In the genomic region with DNA sequence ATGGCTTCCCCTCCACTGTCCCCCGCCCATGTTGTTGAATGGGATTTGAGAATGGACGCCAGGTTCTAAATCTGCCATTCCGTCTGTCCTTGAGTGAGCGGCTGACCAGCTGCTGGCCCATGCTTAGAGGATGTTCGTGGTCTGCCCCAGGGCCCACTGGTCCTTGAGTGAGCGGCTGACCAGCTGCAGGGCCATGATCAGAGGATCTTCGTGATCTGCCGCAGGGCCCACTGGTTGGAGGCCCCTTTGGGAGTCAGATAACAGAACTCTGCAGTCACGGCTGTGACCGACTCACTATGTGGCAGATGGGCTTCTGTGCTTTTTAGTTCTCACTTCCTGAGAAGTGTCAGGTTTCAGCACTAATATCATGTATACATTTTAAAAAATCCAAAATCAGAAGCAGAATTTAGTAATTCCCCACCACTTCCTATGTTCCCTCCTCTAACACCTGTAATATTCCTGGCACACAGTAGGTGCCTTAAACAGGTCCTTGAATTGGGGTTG, we compare ENCODE assay signal across 13 cellular contexts. TPM values are rescaled to one million over a fixed set of nuclear protein-coding genes. Genes with fewer than 3 reads are reported as not detected.
DNase-seq lines count a peak whose midpoint lies in the region; ATAC-seq and TF ChIP-seq lines count a peak whose summit lies in the region.
"Had no signal": no experiment of that assay in that cellular context is flagged by ENCODE, and none has a peak within 500 bp of the region (broad histone marks: within the 10 kb centered on the region; RNA-seq: fewer than 3 reads in every experiment).

No MANE protein-coding gene starts in this region.

- H3K36me3 Mint-ChIP-seq in Calu3 (ENCODE audit: insufficient read depth, unreplicated experiment) = no peaks in the 10 kb centered on the region
- no peaks in the 10 kb centered on the region for H3K36me3 Mint-ChIP-seq in activated T-cell treated with anti-CD3 and anti-CD28 coated beads, Interleukin-2, amount 50 U/mL, for 72 hours (ENCODE audit: insufficient read depth in 2 of 2)

- no peak for ATAC-seq in activated T-cell treated with anti-CD3 and anti-CD28 coated beads, Interleukin-2, amount 50 U/mL, for 72 hours (replicated peaks in 1 of 2)
- ATAC-seq: GM12878 had no signal

- no peaks in the 10 kb centered on the region for H3K9me3 ChIP-seq in BLaER1 treated with 17β-estradiol and CSF1 and Interleukin-3, amounts not matched to agents 10 nM and 100 nM (replicated peaks in 1 of 11)
- no peaks in the 10 kb centered on the region for H3K9me3 ChIP-seq in mesenchymal stem cell (ENCODE audit: control insufficient read depth, low read length)
- H3K9me3 ChIP-seq: breast epithelium had no signal

- peak; percentile 88 for DNase-seq in NCI-H2171 (lab: John Stamatoyannopoulos, UW)
- DNase-seq in brain microvascular endothelial cell = peak; percentile 65
- peak; percentile 78 for DNase-seq in mesenchymal stem cell
- DNase-seq in NCI-H226 = no peak
- no peak for DNase-seq in Calu3
- no peak for DNase-seq in activated T-cell treated with anti-CD3 and anti-CD28 coated beads, Interleukin-2, amount 50 U/mL, for 72 hours
- DNase-seq in HuH-7.5 (ENCODE audit: low spot score) = no peak

- peak overlapping the region; percentile 1 for H2BK120ac ChIP-seq in mesenchymal stem cell (ENCODE audit: low read depth, low read length)

- 0 out of 22 replicates have a peak overlapping the region, but pooled peaks of 3 of the 11 experiments have one; percentile 3 to 27 (median 9) for H3K27ac ChIP-seq in BLaER1 treated with 17β-estradiol and CSF1 and Interleukin-3, amounts not matched to agents 10 nM and 100 nM
- H3K27ac ChIP-seq in brain microvascular endothelial cell = peak overlapping the region; percentile 96
- H3K27ac ChIP-seq in mesenchymal stem cell (ENCODE audit: low read length, poor library complexity, severe bottlenecking) = peak overlapping the region; percentile 72
- H3K27ac ChIP-seq: C4-2B had no signal

- no peaks in the 10 kb centered on the region for H3K27me3 Mint-ChIP-seq in Calu3 (ENCODE audit: unreplicated experiment)
- H3K27me3 Mint-ChIP-seq in activated T-cell treated with anti-CD3 and anti-CD28 coated beads, Interleukin-2, amount 50 U/mL, for 72 hours (ENCODE audit: low read depth) = no peaks in the 10 kb centered on the region
- H3K27me3 Mint-ChIP-seq: memory B cell; stimulated activated naive CD8-positive, alpha-beta T cell treated with anti-CD3 and anti-CD28 coated beads, Interleukin-15, Interleukin-2, amounts not matched to agents 100 ng/mL and 50 ng/mL, for 24 hours had no signal

- in situ Hi-C loops in brain microvascular endothelial cell (cut with HindIII; ENCODE audit: low pct_ligation_motif_present, low sequenced_read_pairs) = no loop called here

- WGBS in mesenchymal stem cell = 53% methylated on average over 8 of the region's 10 CpGs

- TF ChIP-seq CTCF in brain microvascular endothelial cell (IDR thresholded peaks at IDR 0.05; ENCODE audit: low read depth, low read length, missing control alignments) (no peak), Calu3 (IDR thresholded peaks at IDR 0.05; ENCODE audit: unreplicated experiment) (no peak)

- no peaks in the 10 kb centered on the region for H3K79me1 ChIP-seq in mesenchymal stem cell (replicated peaks; ENCODE audit: low read length, poor library complexity, severe bottlenecking)

- H4K91ac ChIP-seq in mesenchymal stem cell (ENCODE audit: low read length) = peak overlapping the region; percentile 30

- H2AFZ ChIP-seq in mesenchymal stem cell (ENCODE audit: low read depth, low read length) = no peak overlapping the region

- H3K27ac Mint-ChIP-seq in Calu3 (ENCODE audit: unreplicated experiment) = no peak overlapping the region
- no peak overlapping the region for H3K27ac Mint-ChIP-seq in activated T-cell treated with anti-CD3 and anti-CD28 coated beads, Interleukin-2, amount 50 U/mL, for 72 hours
- H3K27ac Mint-ChIP-seq: memory B cell; stimulated activated naive CD8-positive, alpha-beta T cell treated with anti-CD3 and anti-CD28 coated beads, Interleukin-15, Interleukin-2, amounts not matched to agents 100 ng/mL and 50 ng/mL, for 24 hours had no signal

- H2BK5ac ChIP-seq in mesenchymal stem cell (ENCODE audit: low read depth, low read length, poor library complexity, severe bottlenecking) = no peak overlapping the region

- peaks cover 0 to 65% (median 0%) of the 10 kb centered on the region in 11 experiments; a peak in 7 of 22 replicates for H3K27me3 ChIP-seq in BLaER1 treated with 17β-estradiol and CSF1 and Interleukin-3, amounts not matched to agents 10 nM and 100 nM
- H3K27me3 ChIP-seq in brain microvascular endothelial cell (replicated peaks) (no peaks in the 10 kb centered on the region), mesenchymal stem cell (ENCODE audit: control insufficient read depth in 1 of 2, insufficient read depth in 1 of 2, low read length in 2 of 2) (no peaks in the 10 kb centered on the region)
- H3K27me3 ChIP-seq: breast epithelium had no signal

- H4K8ac ChIP-seq in mesenchymal stem cell (ENCODE audit: low read length) = peak overlapping the region; percentile 20

- no TSS peak for BruUV-seq in Calu3 (replicated peaks; lab: Mats Ljungman, UMichigan)

- no peak overlapping the region for H3K14ac ChIP-seq in mesenchymal stem cell (ENCODE audit: low read length in 2 of 2)

- peaks cover 60 to 100% (median 97%) of the 10 kb centered on the region in 11 experiments; a peak in 21 of 22 replicates for H4K20me1 ChIP-seq in BLaER1 treated with 17β-estradiol and CSF1 and Interleukin-3, amounts not matched to agents 10 nM and 100 nM

- peak overlapping the region; percentile 4 to 73 for H2BK12ac ChIP-seq in mesenchymal stem cell (ENCODE audit: low read length in 2 of 2)

- peak overlapping the region in 1 of 2 experiments; percentile 47 for H3K4ac ChIP-seq in mesenchymal stem cell (ENCODE audit: low read depth in 1 of 2, low read length in 2 of 2)

- H3K4me1 Mint-ChIP-seq in Calu3 (ENCODE audit: low read depth, unreplicated experiment) = peaks cover 52% of the 10 kb centered on the region
- H3K4me1 Mint-ChIP-seq in activated T-cell treated with anti-CD3 and anti-CD28 coated beads, Interleukin-2, amount 50 U/mL, for 72 hours (ENCODE audit: low read depth) = peaks cover 13% of the 10 kb centered on the region

- intact Hi-C loops in Calu3 (cut with micrococcal nuclease; ENCODE audit: unreplicated experiment) = no loop called here

- no peak overlapping the region for H3K23ac ChIP-seq in mesenchymal stem cell (ENCODE audit: low read length in 2 of 2)

- CTCF ChIA-PET in Calu3 (lab: Charles Lee) = interaction anchor here (0.9 kb wide), 1 partner anchor 10 kb away, joined by 3 read pairs; no protein-coding TSS in a partner anchor

- H3K18ac ChIP-seq in mesenchymal stem cell (ENCODE audit: low read depth in 1 of 2, low read length in 2 of 2) = peak overlapping the region; percentile 40 to 78

- no peaks in the 10 kb centered on the region for H3K9me3 Mint-ChIP-seq in Calu3 (ENCODE audit: low read depth, unreplicated experiment)
- H3K9me3 Mint-ChIP-seq in activated T-cell treated with anti-CD3 and anti-CD28 coated beads, Interleukin-2, amount 50 U/mL, for 72 hours = no peaks in the 10 kb centered on the region
- H3K9me3 Mint-ChIP-seq: memory B cell; stimulated activated naive CD8-positive, alpha-beta T cell treated with anti-CD3 and anti-CD28 coated beads, Interleukin-15, Interleukin-2, amounts not matched to agents 100 ng/mL and 50 ng/mL, for 24 hours had no signal

- H3K4me3 ChIP-seq in BLaER1 treated with 17β-estradiol and CSF1 and Interleukin-3, amounts not matched to agents 10 nM and 100 nM = no peak overlapping the region
- no peak overlapping the region for H3K4me3 ChIP-seq in brain microvascular endothelial cell (ENCODE audit: low read depth, low read length)
- no peak overlapping the region for H3K4me3 ChIP-seq in mesenchymal stem cell (ENCODE audit: insufficient read depth in 1 of 2, low read depth in 1 of 2, low read length in 2 of 2)
- H3K4me3 ChIP-seq: breast epithelium, GM12878 had no signal

- no peak overlapping the region for H2BK15ac ChIP-seq in mesenchymal stem cell (ENCODE audit: low read depth, poor library complexity, severe bottlenecking)

- H3K4me3 Mint-ChIP-seq in Calu3 (ENCODE audit: low read depth, unreplicated experiment) = no peak overlapping the region
- H3K4me3 Mint-ChIP-seq in activated T-cell treated with anti-CD3 and anti-CD28 coated beads, Interleukin-2, amount 50 U/mL, for 72 hours = no peak overlapping the region
- H3K4me3 Mint-ChIP-seq: memory B cell; stimulated activated naive CD8-positive, alpha-beta T cell treated with anti-CD3 and anti-CD28 coated beads, Interleukin-15, Interleukin-2, amounts not matched to agents 100 ng/mL and 50 ng/mL, for 24 hours had no signal

- H3K36me3 ChIP-seq in BLaER1 treated with 17β-estradiol and CSF1 and Interleukin-3, amounts not matched to agents 10 nM and 100 nM = peaks cover 0 to 13% (median 8%) of the 10 kb centered on the region in 11 experiments; a peak in 9 of 22 replicates
- H3K36me3 ChIP-seq in brain microvascular endothelial cell (replicated peaks) (no peaks in the 10 kb centered on the region), mesenchymal stem cell (ENCODE audit: control insufficient read depth in 1 of 2, insufficient read depth in 2 of 2, low read depth in 1 of 2, low read length in 2 of 2) (peaks cover 0 to 20% of the 10 kb centered on the region in 2 experiments)
- H3K36me3 ChIP-seq: breast epithelium had no signal

- H3K4me2 ChIP-seq in BLaER1 treated with 17β-estradiol and CSF1 and Interleukin-3, amounts not matched to agents 10 nM and 100 nM = peak overlapping the region in 10 of 11 experiments; percentile 15 to 66 (median 54); a peak in 16 of 22 replicates
- H3K4me2 ChIP-seq in mesenchymal stem cell (ENCODE audit: low read length, poor library complexity, severe bottlenecking) = peak overlapping the region; percentile 26

- peak overlapping the region in 3 of 11 experiments; percentile 8 to 30 (median 15); a peak in 1 of 22 replicates for H3K9ac ChIP-seq in BLaER1 treated with 17β-estradiol and CSF1 and Interleukin-3, amounts not matched to agents 10 nM and 100 nM
- H3K9ac ChIP-seq in mesenchymal stem cell (ENCODE audit: low read length) = no peak overlapping the region

- H3K4me1 ChIP-seq in BLaER1 treated with 17β-estradiol and CSF1 and Interleukin-3, amounts not matched to agents 10 nM and 100 nM = peaks cover 10 to 71% (median 66%) of the 10 kb centered on the region in 10 experiments
- H3K4me1 ChIP-seq in mesenchymal stem cell (ENCODE audit: control insufficient read depth, insufficient read depth, low read depth, low read length) = peaks cover 48% of the 10 kb centered on the region

- peak overlapping the region; percentile 46 for H2AK5ac ChIP-seq in mesenchymal stem cell (ENCODE audit: low read length, severe bottlenecking)

RNA-seq across cellular contexts. Expression of gene MICAL3, which starts 54.1 kb away (rescaled TPM):
- polyA plus RNA-seq in mesenchymal stem cell (2013, experiment 1 of 2) = 8.3 TPM
- 6.7 TPM for polyA plus RNA-seq in mesenchymal stem cell (2013, experiment 2 of 2)
- 60.6 and 71.3 TPM in 2 replicates for total RNA-seq in Calu3 (2022)
- 10 to 100 TPM; 17.9 to 26.0 TPM for total RNA-seq in activated T-cell treated with anti-CD3 and anti-CD28 coated beads, Interleukin-2, amount 50 U/mL, for 72 hours

Comparison
In these comparisons a context has a peak if more than half of its experiments do, and no peak if none do; other contexts are left out.
1. DNase-seq: peak in NCI-H2171 (single experiment), brain microvascular endothelial cell (single experiment) and mesenchymal stem cell (single experiment); none in NCI-H226 (single experiment), Calu3 (single experiment), activated T-cell treated with anti-CD3 and anti-CD28 coated beads, Interleukin-2, amount 50 U/mL, for 72 hours (0 of 2) and HuH-7.5 (single experiment).